Comparison of ENCODE assay signal across 9 cellular contexts in genomic region chrX:107675823-107676555, GRCh38. TPM values are rescaled to one million over a fixed set of nuclear protein-coding genes. Genes with fewer than 3 reads are reported as not detected.
A peak's percentile ranks its signal among the peaks of the same experiment; 100 is the strongest.
DNase-seq lines count a peak whose midpoint lies in the region; ATAC-seq, FAIRE-seq and TF ChIP-seq lines count a peak whose summit lies in the region.
"Had no signal": no experiment of that assay in that cellular context is flagged by ENCODE, and none has a peak within 500 bp of the region (broad histone marks: within the 10 kb centered on the region; RNA-seq: fewer than 3 reads in every experiment).

No MANE protein-coding gene starts in this region.

- DNase-seq in activated CD4-positive, alpha-beta T cell treated with anti-CD3 and anti-CD28 coated beads, Interleukin-2, amount 10 ng/mL, durations not matched to agents 7 days and 5 days: peak; percentile 11
- DNase-seq in activated CD4-positive, alpha-beta T cell treated with anti-CD3 and anti-CD28 coated beads for 1 hour: no peak
- DNase-seq in epithelial cell of proximal tubule (ENCODE audit: low read depth): no peak
- no peak for DNase-seq in osteoblast (ENCODE audit: insufficient read length, low spot score, missing footprints)
- DNase-seq in frontal cortex (ENCODE audit: low spot score in 2 of 2): no peak

- H4K20me1 ChIP-seq in SU-DHL-6 (ENCODE audit: low read depth, low read length): no peaks in the 10 kb centered on the region
- no peaks in the 10 kb centered on the region for H4K20me1 ChIP-seq in osteoblast (ENCODE audit: insufficient read depth, low read length)

- H3K27ac ChIP-seq in SU-DHL-6 (ENCODE audit: low read depth, low read length) (peak overlapping the region; percentile 73), osteoblast (ENCODE audit: low read depth, low read length) (peak overlapping the region; percentile 90)

- no peaks in the 10 kb centered on the region for H3K27me3 Mint-ChIP-seq in activated CD4-positive, alpha-beta T cell treated with anti-CD3 and anti-CD28 coated beads, Interleukin-2, amount 10 ng/mL, durations not matched to agents 7 days and 5 days

- peaks cover 4% of the 10 kb centered on the region for H3K36me3 Mint-ChIP-seq in activated CD4-positive, alpha-beta T cell treated with anti-CD3 and anti-CD28 coated beads, Interleukin-2, amount 10 ng/mL, durations not matched to agents 7 days and 5 days (ENCODE audit: low read depth)

- peak overlapping the region; percentile 83 for H3K4me3 Mint-ChIP-seq in activated CD4-positive, alpha-beta T cell treated with anti-CD3 and anti-CD28 coated beads, Interleukin-2, amount 10 ng/mL, durations not matched to agents 7 days and 5 days

- POLR2A ChIA-PET in activated CD4-positive, alpha-beta T cell treated with anti-CD3 and anti-CD28 coated beads, Interleukin-2, amount 10 ng/mL, durations not matched to agents 7 days and 5 days (lab: Charles Lee): interaction anchor here (0.6 to 0.7 kb wide), 2 partner anchors 36 to 40 kb away, joined by 3 read pairs; no protein-coding TSS in a partner anchor

- no peaks in the 10 kb centered on the region for H3K9me2 ChIP-seq in SU-DHL-6 (replicated peaks; ENCODE audit: insufficient read depth, low read length)

- H3K9me3 ChIP-seq in SU-DHL-6 (ENCODE audit: insufficient read depth, low read length) (no peaks in the 10 kb centered on the region), osteoblast (ENCODE audit: low read depth, low read length) (no peaks in the 10 kb centered on the region)

- H3K4me3 ChIP-seq in SU-DHL-6 (ENCODE audit: insufficient read depth, low read length, poor library complexity, severe bottlenecking): peak overlapping the region; percentile 56
- H3K4me3 ChIP-seq in epithelial cell of proximal tubule (ENCODE audit: low read depth, low read length): peak overlapping the region; percentile 60
- H3K4me3 ChIP-seq in osteoblast (ENCODE audit: insufficient read depth, low read length): peak overlapping the region; percentile 68

- peaks cover 72% of the 10 kb centered on the region for H3K4me1 Mint-ChIP-seq in activated CD4-positive, alpha-beta T cell treated with anti-CD3 and anti-CD28 coated beads, Interleukin-2, amount 10 ng/mL, durations not matched to agents 7 days and 5 days

- CTCF ChIA-PET in activated CD4-positive, alpha-beta T cell treated with anti-CD3 and anti-CD28 coated beads, Interleukin-2, amount 10 ng/mL, durations not matched to agents 7 days and 5 days (lab: Charles Lee): interaction anchor here (1.5 to 4.0 kb wide), 4 partner anchors 8 to 53 kb away, joined by 5 to 92 read pairs (median 23); no protein-coding TSS in a partner anchor

- no peaks in the 10 kb centered on the region; the same call in 1 of the 2 replicates for H3K79me2 ChIP-seq in SU-DHL-6 (ENCODE audit: insufficient read depth, low read length)
- H3K79me2 ChIP-seq in osteoblast (ENCODE audit: insufficient read depth, low read length): no peaks in the 10 kb centered on the region

- FAIRE-seq in frontal cortex (lab: Jason Lieb, UNC): no peak
- FAIRE-seq: G401.6 had no signal

- H3K4me1 ChIP-seq in osteoblast (ENCODE audit: insufficient read depth, low read length): peaks cover 45% of the 10 kb centered on the region

- peak overlapping the region; percentile 94 for H3K27ac Mint-ChIP-seq in activated CD4-positive, alpha-beta T cell treated with anti-CD3 and anti-CD28 coated beads, Interleukin-2, amount 10 ng/mL, durations not matched to agents 7 days and 5 days

- H3K36me3 ChIP-seq in SU-DHL-6 (ENCODE audit: low read length) (no peaks in the 10 kb centered on the region), osteoblast (ENCODE audit: insufficient read depth, low read length) (no peaks in the 10 kb centered on the region)

- TF ChIP-seq CTCF in SU-DHL-6 (IDR thresholded peaks at IDR 0.05; ENCODE audit: insufficient read depth, low read length, poor library complexity, severe bottlenecking): no peak
- TF ChIP-seq CTCF in epithelial cell of proximal tubule (conservative IDR thresholded peaks at IDR 0.05; ENCODE audit: low read depth, low read length): no peak
- TF ChIP-seq CTCF in osteoblast (IDR thresholded peaks at IDR 0.05; ENCODE audit: extremely low read depth, low read depth, low read length): no peak

- H3K9ac ChIP-seq in SU-DHL-6 (ENCODE audit: low read length): peak overlapping the region; percentile 77

- no peaks in the 10 kb centered on the region for H3K9me3 Mint-ChIP-seq in activated CD4-positive, alpha-beta T cell treated with anti-CD3 and anti-CD28 coated beads, Interleukin-2, amount 10 ng/mL, durations not matched to agents 7 days and 5 days

- no peak for ATAC-seq in HG02981 (IDR thresholded peaks at IDR 0.05; ENCODE audit: unreplicated experiment)
- no peak for ATAC-seq in GM18511 (IDR thresholded peaks at IDR 0.05; ENCODE audit: unreplicated experiment)

- H3F3A ChIP-seq in SU-DHL-6 (ENCODE audit: insufficient read depth): peaks cover 26% of the 10 kb centered on the region

- no peaks in the 10 kb centered on the region for H3K27me3 ChIP-seq in SU-DHL-6 (ENCODE audit: low read length)
- peaks cover 20% of the 10 kb centered on the region for H3K27me3 ChIP-seq in osteoblast (ENCODE audit: insufficient read depth, low read length)

- H2AFZ ChIP-seq in SU-DHL-6 (ENCODE audit: low read depth, low read length, severe bottlenecking) (peak overlapping the region; percentile 80), osteoblast (ENCODE audit: low read length) (no peak overlapping the region)

- peak overlapping the region; percentile 74 for H3K4me2 ChIP-seq in SU-DHL-6 (ENCODE audit: low read depth, low read length, poor library complexity, severe bottlenecking)
- peak overlapping the region; percentile 85 for H3K4me2 ChIP-seq in osteoblast (ENCODE audit: insufficient read depth, low read length)

RNA-seq across cellular contexts. Expression of gene PRPS1, which starts 47.7 kb away (rescaled TPM):
- total RNA-seq in activated CD4-positive, alpha-beta T cell treated with anti-CD3 and anti-CD28 coated beads, Interleukin-2, amount 10 ng/mL, durations not matched to agents 7 days and 5 days: 10 to 100 TPM; 68.9 to 73.4 TPM
- total RNA-seq in epithelial cell of proximal tubule: 36.3 and 40.5 TPM in 2 replicates
- 30.4 and 31.5 TPM in 2 replicates for total RNA-seq in osteoblast
- 20.8 TPM for total RNA-seq in frontal cortex
